22 cellular contexts compared by ENCODE assay signal in the genomic region with DNA sequence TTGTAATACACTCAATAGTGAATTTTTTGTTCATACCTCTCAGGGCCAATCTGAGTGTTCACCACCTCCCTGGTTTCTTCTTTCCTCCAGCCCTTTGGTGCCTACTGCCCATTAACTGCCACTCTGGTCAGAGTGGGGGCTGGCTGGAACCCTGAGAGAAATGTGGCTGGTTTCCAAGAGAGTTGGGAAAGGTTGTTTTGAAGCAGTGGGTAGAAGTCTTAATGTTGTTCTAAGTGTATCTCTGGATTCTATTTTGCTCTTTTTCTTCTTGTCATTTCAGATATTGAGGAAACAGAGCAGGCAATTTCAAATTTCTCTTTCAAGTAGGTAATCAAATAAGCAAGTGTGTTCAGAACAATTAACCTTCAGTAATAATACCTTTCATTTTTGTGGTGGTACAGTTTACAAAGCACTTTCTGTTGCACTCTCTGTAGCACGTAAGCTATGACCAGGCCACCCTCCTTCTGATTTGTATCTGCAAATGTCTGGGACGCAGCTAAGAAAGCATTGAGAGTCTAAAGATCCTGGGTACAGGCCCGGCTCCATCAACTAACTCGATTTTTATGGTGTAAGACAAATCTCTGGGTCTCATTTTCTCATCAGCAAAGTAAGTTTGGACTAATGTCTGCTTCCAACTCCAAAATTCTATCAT. TPM values are rescaled to one million over a fixed set of nuclear protein-coding genes. Genes with fewer than 3 reads are reported as not detected.
DNase-seq lines count a peak whose midpoint lies in the region; ATAC-seq and TF ChIP-seq lines count a peak whose summit lies in the region.
"Had no signal": no experiment of that assay in that cellular context is flagged by ENCODE, and none has a peak within 500 bp of the region (broad histone marks: within the 10 kb centered on the region; RNA-seq: fewer than 3 reads in every experiment).

No MANE protein-coding gene starts in this region.

- TF ChIP-seq EP300 in sigmoid colon (IDR thresholded peaks at IDR 0.05): no peak

- TF ChIP-seq CTCF in dorsolateral prefrontal cortex (IDR thresholded peaks at IDR 0.05 in 54 of 56, conservative IDR thresholded peaks at IDR 0.05 in 2 of 56; ENCODE audit: low read depth in 1 of 56, partially characterized antibody in 56 of 56) (no peak), hepatocyte (IDR thresholded peaks at IDR 0.05; ENCODE audit: poor library complexity) (no peak), sigmoid colon (IDR thresholded peaks at IDR 0.05) (no peak), GM10266 (IDR thresholded peaks at IDR 0.05; ENCODE audit: control insufficient read depth, insufficient read depth, low read depth, missing control alignments) (no peak)

- H3K4me3 ChIP-seq in SJSA1 (no peak overlapping the region), dorsolateral prefrontal cortex (peak overlapping the region in 28 of 59 donors; percentile 0 to 85 (median 68)), hepatocyte (no peak overlapping the region), sigmoid colon (no peak overlapping the region)
- H3K4me3 ChIP-seq: BLaER1, colonic mucosa, left lung, PC-9, upper lobe of right lung had no signal

- H3K9me3 ChIP-seq in SJSA1 (replicated peaks) (no peaks in the 10 kb centered on the region), hepatocyte (ENCODE audit: low read depth) (no peaks in the 10 kb centered on the region), sigmoid colon (no peaks in the 10 kb centered on the region)
- H3K9me3 ChIP-seq: BLaER1, colonic mucosa, left lung, upper lobe of right lung had no signal

- peak overlapping the region; percentile 40 for H3K27ac ChIP-seq in SJSA1
- peak overlapping the region in 58 of 59 donors; percentile 7 to 99 (median 92) for H3K27ac ChIP-seq in dorsolateral prefrontal cortex
- peak overlapping the region; percentile 29 for H3K27ac ChIP-seq in hepatocyte
- H3K27ac ChIP-seq in sigmoid colon: no peak overlapping the region
- H3K27ac ChIP-seq: BLaER1, colonic mucosa, left lung, PC-9, upper lobe of right lung, VCaP had no signal

- no peaks in the 10 kb centered on the region for H3K9me2 ChIP-seq in hepatocyte (replicated peaks; ENCODE audit: insufficient read depth)

- H3K79me2 ChIP-seq in hepatocyte: peaks cover 18% of the 10 kb centered on the region

- intact Hi-C loops in dorsolateral prefrontal cortex (cut with DNase I): loop anchor here in 1 of 2 donors (5.0 to 10.0 kb wide), 2 partner anchors 38 to 200 kb away; no protein-coding TSS in a partner anchor
- intact Hi-C loops in sciatic nerve (cut with DNase I): loop anchor here (10.0 kb wide), 1 partner anchor 1350 kb away; no protein-coding TSS in a partner anchor
- intact Hi-C loops in sigmoid colon (cut with DNase I): no loop called here

- H3K4me2 ChIP-seq in hepatocyte: peak overlapping the region; percentile 63
- H3K4me2 ChIP-seq: BLaER1, PC-9 had no signal

- no peak for TF ChIP-seq POLR2A in sigmoid colon (IDR thresholded peaks at IDR 0.05)

- DNase-seq in SJSA1 (ENCODE audit: low read depth in 1 of 2, low spot score in 2 of 2): peak in 1 of 2 experiments; percentile 34
- DNase-seq in dorsolateral prefrontal cortex: no peak
- DNase-seq in hepatocyte (ENCODE audit: low spot score): no peak
- no peak for DNase-seq in sciatic nerve (ENCODE audit: low spot score)
- DNase-seq in sigmoid colon: no peak
- DNase-seq in NCI-H2107 treated with DMSO at 0.1 percent for 48 hours (lab: John Stamatoyannopoulos, UW; ENCODE audit: unreplicated experiment): no peak
- no peak for DNase-seq in GM10266 (ENCODE audit: extremely low spot score)
- no peak for DNase-seq in COLO829 (ENCODE audit: low spot score)
- DNase-seq: activated CD4-positive, alpha-beta T cell treated with anti-CD3 and anti-CD28 coated beads, Interleukin-2, amount 50 U/mL, for 4 hours; activated CD8-positive, alpha-beta memory T cell treated with anti-CD3 and anti-CD28 coated beads, Interleukin-2, amount 50 U/mL, for 48 hours; Calu3; colonic mucosa; left lung; NCI-H1092 treated with DMSO at 0.1 percent for 48 hours; NCI-H2029; PC-9; stimulated activated CD4-positive, alpha-beta T cell treated with anti-CD3 and anti-CD28 coated beads, Interleukin-15, amount 100 ng/mL, for 24 hours; T-helper 2 cell; upper lobe of right lung had no signal

- 64% methylated on average over 4 of the region's 4 CpGs for WGBS in hepatocyte (ENCODE audit: low lambda C conversion rate, missing lambda C conversion rate)
- 67 to 80% methylated on average over 4 of the region's 4 CpGs for WGBS in sigmoid colon, 2 donors

- H3K4me1 ChIP-seq in SJSA1 (replicated peaks) (peaks cover 29% of the 10 kb centered on the region), hepatocyte (ENCODE audit: insufficient read depth) (peaks cover 14% of the 10 kb centered on the region), sigmoid colon (no peaks in the 10 kb centered on the region)
- H3K4me1 ChIP-seq: BLaER1, colonic mucosa, upper lobe of right lung had no signal

- H3K27me3 ChIP-seq in SJSA1 (replicated peaks) (no peaks in the 10 kb centered on the region), dorsolateral prefrontal cortex (no peaks in the 10 kb centered on the region), hepatocyte (no peaks in the 10 kb centered on the region), sigmoid colon (no peaks in the 10 kb centered on the region)
- H3K27me3 ChIP-seq: BLaER1, colonic mucosa, left lung, upper lobe of right lung had no signal

- peak; percentile 19 for ATAC-seq in sciatic nerve
- ATAC-seq: left lung, upper lobe of right lung had no signal

- H3K36me3 ChIP-seq in SJSA1: peaks cover 55% of the 10 kb centered on the region
- H3K36me3 ChIP-seq in hepatocyte (replicated peaks; ENCODE audit: insufficient read depth, low read depth): peaks cover 5% of the 10 kb centered on the region
- no peaks in the 10 kb centered on the region for H3K36me3 ChIP-seq in sigmoid colon
- H3K36me3 ChIP-seq: BLaER1, colonic mucosa, upper lobe of right lung had no signal

- H4K20me1 ChIP-seq in hepatocyte (ENCODE audit: insufficient read depth, poor library complexity, severe bottlenecking): no peaks in the 10 kb centered on the region
- H4K20me1 ChIP-seq: BLaER1 had no signal

- no peak overlapping the region for H2AFZ ChIP-seq in hepatocyte
- H2AFZ ChIP-seq: PC-9 had no signal

RNA-seq across cellular contexts. Expression of a gene that starts 8.4 kb away (rescaled TPM):
- total RNA-seq in SJSA1 (2014; rRNA removed; shearing (Covaris generic)): 37.0 and 62.0 TPM in 2 replicates
- total RNA-seq in dorsolateral prefrontal cortex: 1,000 to 10,000 TPM in 10 of 120 experiments, 100 to 1,000 TPM in 110; 324 to 1,867 (median 637) TPM
- total RNA-seq in hepatocyte: 42.3 and 44.1 TPM in 2 replicates
- polyA plus RNA-seq in hepatocyte: 32.3 and 39.6 TPM in 2 replicates
- 19.4 TPM for total RNA-seq in sciatic nerve
- 10 to 100 TPM; 16.8 to 23.6 (median 20.4) TPM for total RNA-seq in sigmoid colon
- polyA plus RNA-seq in sigmoid colon: 1 to 10 TPM; 1.8 to 6.7 (median 5.0) TPM
- total RNA-seq: activated T-helper 2 cell treated with anti-CD3 and anti-CD28 coated beads, Interferon-gamma antibody, Interleukin-2, Interleukin-4, amounts not matched to agents 10 μg/mL and 5 μg/mL and 100 μg/mL, durations not matched to agents 14 hours and 24 hours and 36 hours had no signal

Comparison
In these comparisons a context has a peak if more than half of its experiments do, and no peak if none do; other contexts are left out.
1. H3K27ac ChIP-seq: peak in SJSA1 (single experiment), dorsolateral prefrontal cortex (58 of 59) and hepatocyte (single experiment); none in sigmoid colon (0 of 4).